In the genomic region with DNA sequence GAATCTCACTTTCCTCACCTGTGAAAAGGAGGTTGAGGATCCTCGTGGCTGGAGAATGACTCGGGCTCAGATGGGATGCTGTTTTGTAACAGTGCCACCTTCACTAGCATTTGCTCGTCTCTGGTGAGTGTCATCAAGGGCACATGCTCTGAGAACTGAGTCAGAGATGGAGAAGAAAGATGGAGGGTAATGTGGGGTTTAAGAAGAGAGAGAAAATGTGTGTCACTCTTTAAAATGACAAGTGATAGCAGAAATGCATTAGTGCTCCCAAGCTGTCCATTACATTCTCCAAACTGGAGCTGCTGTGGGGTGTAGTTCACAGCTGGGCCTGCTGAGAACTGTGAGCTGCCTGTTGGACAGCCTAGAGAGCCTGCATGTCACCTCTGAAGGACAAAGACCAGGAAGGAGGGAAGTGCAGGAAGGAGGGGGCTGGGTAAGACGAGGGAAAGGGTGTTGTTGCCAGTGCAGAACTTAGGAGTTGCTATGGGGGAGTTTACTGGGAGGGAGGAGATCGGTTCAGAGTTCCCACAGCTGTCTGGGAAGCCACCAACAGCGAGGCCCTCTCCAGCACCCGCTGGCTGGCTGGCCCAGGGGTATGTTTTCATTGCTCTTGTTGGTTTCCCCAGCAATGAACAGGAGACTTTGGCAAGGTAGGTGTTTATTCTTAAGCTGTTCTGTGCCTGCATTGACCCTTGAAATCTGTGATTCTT, we compare ENCODE assay signal across 12 cellular contexts. TPM values are rescaled to one million over a fixed set of nuclear protein-coding genes. Genes with fewer than 3 reads are reported as not detected.
DNase-seq lines count a peak whose midpoint lies in the region; ATAC-seq and TF ChIP-seq lines count a peak whose summit lies in the region.
"Had no signal": no experiment of that assay in that cellular context is flagged by ENCODE, and none has a peak within 500 bp of the region (broad histone marks: within the 10 kb centered on the region; RNA-seq: fewer than 3 reads in every experiment).

No MANE protein-coding gene starts in this region.

- H3K27ac ChIP-seq in neural progenitor cell = no peak overlapping the region
- H3K27ac ChIP-seq: BLaER1, upper lobe of left lung had no signal

- H3K4me1 Mint-ChIP-seq in neural progenitor cell = peaks cover 20% of the 10 kb centered on the region
- no peaks in the 10 kb centered on the region for H3K4me1 Mint-ChIP-seq in activated CD4-positive, alpha-beta memory T cell treated with anti-CD3 and anti-CD28 coated beads, Interleukin-2, amount 10 ng/mL, durations not matched to agents 7 days and 5 days

- no peak overlapping the region for H3K4me3 Mint-ChIP-seq in neural progenitor cell
- H3K4me3 Mint-ChIP-seq in activated CD4-positive, alpha-beta memory T cell treated with anti-CD3 and anti-CD28 coated beads, Interleukin-2, amount 10 ng/mL, durations not matched to agents 7 days and 5 days = no peak overlapping the region

- H3F3A ChIP-seq in neural progenitor cell (ENCODE audit: low read depth) = peaks cover 3% of the 10 kb centered on the region

- no peak for ATAC-seq in GM18505 (IDR thresholded peaks at IDR 0.05; ENCODE audit: unreplicated experiment)
- ATAC-seq in HG02840 (IDR thresholded peaks at IDR 0.05; ENCODE audit: low FRiP score, unreplicated experiment) = no peak

- H3K36me3 ChIP-seq in neural progenitor cell = no peaks in the 10 kb centered on the region
- H3K36me3 ChIP-seq: BLaER1 had no signal

- peaks cover 15% of the 10 kb centered on the region for H3K27me3 ChIP-seq in neural progenitor cell
- H3K27me3 ChIP-seq: BLaER1, upper lobe of left lung had no signal

- no peak overlapping the region for H2AFZ ChIP-seq in neural progenitor cell (replicated peaks)

- POLR2A ChIA-PET in activated CD4-positive, alpha-beta memory T cell treated with anti-CD3 and anti-CD28 coated beads, Interleukin-2, amount 10 ng/mL, durations not matched to agents 7 days and 5 days (lab: Charles Lee) = no interaction called here

- no peak overlapping the region for H3K27ac Mint-ChIP-seq in neural progenitor cell
- H3K27ac Mint-ChIP-seq in activated CD4-positive, alpha-beta memory T cell treated with anti-CD3 and anti-CD28 coated beads, Interleukin-2, amount 10 ng/mL, durations not matched to agents 7 days and 5 days = no peak overlapping the region
- H3K27ac Mint-ChIP-seq: activated T-helper 2 cell treated with anti-CD3 and anti-CD28 coated beads, Interferon-gamma antibody, Interleukin-2, Interleukin-4, amounts not matched to agents 10 μg/mL and 5 μg/mL and 100 μg/mL, durations not matched to agents 14 hours and 24 hours and 36 hours had no signal

- H3K4me3 ChIP-seq in neural progenitor cell = no peak overlapping the region
- H3K4me3 ChIP-seq: BLaER1, upper lobe of left lung had no signal

- no peaks in the 10 kb centered on the region for H4K20me1 ChIP-seq in neural progenitor cell (ENCODE audit: low read depth)
- H4K20me1 ChIP-seq: BLaER1 had no signal

- CTCF ChIA-PET in activated CD4-positive, alpha-beta memory T cell treated with anti-CD3 and anti-CD28 coated beads, Interleukin-2, amount 10 ng/mL, durations not matched to agents 7 days and 5 days (lab: Charles Lee) = no interaction called here

- TF ChIP-seq CTCF in neural progenitor cell (IDR thresholded peaks at IDR 0.05) = no peak

- no peak overlapping the region for H3K9ac ChIP-seq in neural progenitor cell
- H3K9ac ChIP-seq: BLaER1 had no signal

- H3K27me3 Mint-ChIP-seq in neural progenitor cell (ENCODE audit: insufficient read depth, low read depth) = peaks cover 4% of the 10 kb centered on the region
- H3K27me3 Mint-ChIP-seq in activated CD4-positive, alpha-beta memory T cell treated with anti-CD3 and anti-CD28 coated beads, Interleukin-2, amount 10 ng/mL, durations not matched to agents 7 days and 5 days = no peaks in the 10 kb centered on the region

- DNase-seq in Ammon's horn (ENCODE audit: low spot score) = peak; percentile 65
- peak; percentile 51 for DNase-seq in NCI-H69 (lab: John Stamatoyannopoulos, UW)
- peak; percentile 68 for DNase-seq in globus pallidus (ENCODE audit: low spot score)
- no peak for DNase-seq in neural progenitor cell (ENCODE audit: low spot score)
- no peak for DNase-seq in SIG-M5 treated with dmso at 0.1 percent for 504 hours (lab: John Stamatoyannopoulos, UW; ENCODE audit: unreplicated experiment)
- no peak for DNase-seq in activated CD4-positive, alpha-beta memory T cell treated with anti-CD3 and anti-CD28 coated beads, Interleukin-2, amount 10 ng/mL, durations not matched to agents 7 days and 5 days
- DNase-seq: NCI-H1930 had no signal

- H3K79me2 ChIP-seq in neural progenitor cell (ENCODE audit: low read depth) = no peaks in the 10 kb centered on the region

- H3K9me3 Mint-ChIP-seq in neural progenitor cell = peaks cover 6% of the 10 kb centered on the region
- no peaks in the 10 kb centered on the region for H3K9me3 Mint-ChIP-seq in activated CD4-positive, alpha-beta memory T cell treated with anti-CD3 and anti-CD28 coated beads, Interleukin-2, amount 10 ng/mL, durations not matched to agents 7 days and 5 days
- H3K9me3 Mint-ChIP-seq: activated T-helper 2 cell treated with anti-CD3 and anti-CD28 coated beads, Interferon-gamma antibody, Interleukin-2, Interleukin-4, amounts not matched to agents 10 μg/mL and 5 μg/mL and 100 μg/mL, durations not matched to agents 14 hours and 24 hours and 36 hours had no signal

- peaks cover 15% of the 10 kb centered on the region for H3K4me1 ChIP-seq in neural progenitor cell

- H3K36me3 Mint-ChIP-seq in neural progenitor cell = peaks cover 5% of the 10 kb centered on the region
- no peaks in the 10 kb centered on the region for H3K36me3 Mint-ChIP-seq in activated CD4-positive, alpha-beta memory T cell treated with anti-CD3 and anti-CD28 coated beads, Interleukin-2, amount 10 ng/mL, durations not matched to agents 7 days and 5 days (ENCODE audit: low read depth)

- H3K9me3 ChIP-seq in neural progenitor cell (ENCODE audit: low read depth) = no peaks in the 10 kb centered on the region
- H3K9me3 ChIP-seq: BLaER1, upper lobe of left lung had no signal

- TF ChIP-seq POLR2A in GM18505 (IDR thresholded peaks at IDR 0.05; ENCODE audit: borderline replicate concordance, extremely low read depth, insufficient read depth, insufficient read length) = no peak

- peak overlapping the region; percentile 1 for H3K4me2 ChIP-seq in neural progenitor cell
- H3K4me2 ChIP-seq: BLaER1 had no signal

RNA-seq across cellular contexts. Expression of gene GMPR, which starts 19.8 kb away (rescaled TPM):
- total RNA-seq in neural progenitor cell (ENCODE audit: low replicate concordance) = not detected in 2 replicates
- 1 to 10 TPM; 3.4 to 4.0 TPM for total RNA-seq in activated CD4-positive, alpha-beta memory T cell treated with anti-CD3 and anti-CD28 coated beads, Interleukin-2, amount 10 ng/mL, durations not matched to agents 7 days and 5 days

Comparison
In these comparisons a context has a peak if more than half of its experiments do, and no peak if none do; other contexts are left out.
1. DNase-seq: peak in Ammon's horn (single experiment), NCI-H69 (single experiment) and globus pallidus (single experiment); none in neural progenitor cell (single experiment), SIG-M5 treated with dmso at 0.1 percent for 504 hours (single experiment) and activated CD4-positive, alpha-beta memory T cell treated with anti-CD3 and anti-CD28 coated beads, Interleukin-2, amount 10 ng/mL, durations not matched to agents 7 days and 5 days (single experiment).